Comparison of ENCODE assay signal across 2 cellular contexts in genomic region chr5:148482196-148482595, GRCh38.
TF ChIP-seq lines count a peak whose summit lies in the region.

No MANE protein-coding gene starts in this region.

TF ChIP-seq in GM23338, 12 proteins besides CTCF, POLR2A, EP300 and RAD21:
- no peak for TF ChIP-seq EZH2 (IDR thresholded peaks at IDR 0.05; ENCODE audit: low read depth, unreplicated experiment)
- no peak for TF ChIP-seq JUNB (IDR thresholded peaks at IDR 0.05; ENCODE audit: unreplicated experiment)
- TF ChIP-seq EZH2phosphoT487 (IDR thresholded peaks at IDR 0.05; ENCODE audit: unreplicated experiment) = no peak
- TF ChIP-seq ZNF462 (CRISPR knock-in tag; IDR thresholded peaks at IDR 0.05) = no peak
- TF ChIP-seq NANOG (IDR thresholded peaks at IDR 0.05; ENCODE audit: borderline replicate concordance) = no peak
- no peak for TF ChIP-seq ZNF114 (CRISPR knock-in tag; IDR thresholded peaks at IDR 0.05)
- no peak for TF ChIP-seq ZNF331 (CRISPR knock-in tag; IDR thresholded peaks at IDR 0.05; ENCODE audit: low read depth)
- no peak for TF ChIP-seq CREB1 (CRISPR knock-in tag; IDR thresholded peaks at IDR 0.05; ENCODE audit: low read depth)
- TF ChIP-seq POLR2AphosphoS5 (IDR thresholded peaks at IDR 0.05; ENCODE audit: low read depth) = no peak
- TF ChIP-seq REST (IDR thresholded peaks at IDR 0.05; ENCODE audit: unreplicated experiment) = no peak
- TF ChIP-seq ETS1 (IDR thresholded peaks at IDR 0.05) = no peak
- TF ChIP-seq STAT1 (IDR thresholded peaks at IDR 0.05; ENCODE audit: unreplicated experiment) = no peak

TF ChIP-seq in H1, 55 proteins besides CTCF, POLR2A, EP300 and RAD21:
- TF ChIP-seq JUND (IDR thresholded peaks at IDR 0.05; ENCODE audit: low read length) = no peak
- no peak for TF ChIP-seq CBX5 (IDR thresholded peaks at IDR 0.05; ENCODE audit: low read depth, low read length)
- TF ChIP-seq SUZ12 (IDR thresholded peaks at IDR 0.05; ENCODE audit: low read length) = no peak
- TF ChIP-seq GTF2F1 (IDR thresholded peaks at IDR 0.05; ENCODE audit: borderline replicate concordance, low read depth, low read length) = no peak
- TF ChIP-seq ATF3 (IDR thresholded peaks at IDR 0.05; ENCODE audit: insufficient read depth, low read depth, low read length) = no peak
- TF ChIP-seq TAF7 (optimal IDR thresholded peaks at IDR 0.05; ENCODE audit: borderline replicate concordance, low read depth, low read length) = no peak
- TF ChIP-seq EZH2 (IDR thresholded peaks at IDR 0.05; ENCODE audit: low read depth, low read length, severe bottlenecking) = no peak
- no peak for TF ChIP-seq TBP (IDR thresholded peaks at IDR 0.05; ENCODE audit: low read depth, low read length)
